Comparison of ENCODE assay signal across 16 cellular contexts in genomic region chr1:154787171-154787570, GRCh38.
DNase-seq lines count a peak whose midpoint lies in the region; ATAC-seq and TF ChIP-seq lines count a peak whose summit lies in the region.
"Had no signal": no experiment of that assay in that cellular context is flagged by ENCODE, and none has a peak within 500 bp of the region (broad histone marks: within the 10 kb centered on the region; RNA-seq: fewer than 3 reads in every experiment).

No MANE protein-coding gene starts in this region.

- H3K4me2 ChIP-seq in KMS-11: peak overlapping the region; percentile 67; the same call in 1 of the 2 replicates

- POLR2A ChIA-PET in CD4-positive, alpha-beta T cell (lab: Charles Lee): no interaction called here

- no peaks in the 10 kb centered on the region for H4K20me1 ChIP-seq in KMS-11 (ENCODE audit: insufficient read depth)

- H3K4me3 Mint-ChIP-seq in CD4-positive, alpha-beta T cell: no peak overlapping the region
- no peak overlapping the region for H3K4me3 Mint-ChIP-seq in progenitor cell of endocrine pancreas (ENCODE audit: low read depth)

- no peak overlapping the region for H3K27ac ChIP-seq in CD4-positive, alpha-beta T cell (ENCODE audit: low read depth, low read length)
- peak overlapping the region; percentile 69; the same call in 1 of the 2 replicates for H3K27ac ChIP-seq in KMS-11
- peak overlapping the region; percentile 13 for H3K27ac ChIP-seq in caudate nucleus (ENCODE audit: low read depth, low read length)
- H3K27ac ChIP-seq: SK-N-MC had no signal

- no peak overlapping the region for H3K4me3 ChIP-seq in KMS-11 (IDR thresholded peaks at IDR 0.05; ENCODE audit: insufficient read depth, low read depth, low read length)
- H3K4me3 ChIP-seq: K562, SK-N-MC had no signal

- H3K9me3 Mint-ChIP-seq in CD4-positive, alpha-beta T cell: no peaks in the 10 kb centered on the region
- H3K9me3 Mint-ChIP-seq in progenitor cell of endocrine pancreas (ENCODE audit: low read depth): no peaks in the 10 kb centered on the region

- H3K36me3 Mint-ChIP-seq in CD4-positive, alpha-beta T cell (ENCODE audit: low read depth): no peaks in the 10 kb centered on the region
- H3K36me3 Mint-ChIP-seq in progenitor cell of endocrine pancreas (ENCODE audit: insufficient read depth): no peaks in the 10 kb centered on the region

- CTCF ChIA-PET in CD4-positive, alpha-beta T cell (lab: Charles Lee): interaction anchor here (1.6 kb wide), 1 partner anchor 27 kb away, joined by 3 read pairs; no protein-coding TSS in a partner anchor

- intact Hi-C loops in CD4-positive, alpha-beta T cell (cut with DNase I, micrococcal nuclease): no loop called here

- H3K4me1 Mint-ChIP-seq in CD4-positive, alpha-beta T cell (ENCODE audit: low read depth): peaks cover 50% of the 10 kb centered on the region
- peaks cover 33% of the 10 kb centered on the region for H3K4me1 Mint-ChIP-seq in progenitor cell of endocrine pancreas (ENCODE audit: low read depth)

- no peak for DNase-seq in CD4-positive, alpha-beta T cell
- DNase-seq in caudate nucleus (lab: John Stamatoyannopoulos, UW) (no peak), progenitor cell of endocrine pancreas (ENCODE audit: low spot score, unreplicated experiment) (no peak), A172 (ENCODE audit: low spot score) (no peak), NCI-H345 (lab: John Stamatoyannopoulos, UW) (no peak)
- DNase-seq: AML-193, Caco-2, GDM1, NCI-H1105 treated with DMSO at 0.1 percent for 48 hours, NCI-H1694, NCI-H2081 treated with DMSO at 0.1 percent for 48 hours, SHP77 had no signal

- no peak for TF ChIP-seq CTCF in CD4-positive, alpha-beta T cell (IDR thresholded peaks at IDR 0.05)
- TF ChIP-seq CTCF in KMS-11 (conservative IDR thresholded peaks at IDR 0.05; ENCODE audit: low read depth, low read length) (no peak), progenitor cell of endocrine pancreas (IDR thresholded peaks at IDR 0.05; ENCODE audit: unreplicated experiment) (no peak)

- no peak overlapping the region for H3K9ac ChIP-seq in KMS-11

- H2AFZ ChIP-seq in KMS-11 (ENCODE audit: low read depth): no peak overlapping the region

- H3K9me3 ChIP-seq in CD4-positive, alpha-beta T cell (ENCODE audit: control insufficient read depth, low read length): no peaks in the 10 kb centered on the region
- H3K9me3 ChIP-seq: Caco-2 had no signal

- peaks cover 96% of the 10 kb centered on the region for H3K4me1 ChIP-seq in KMS-11 (ENCODE audit: low read depth, poor library complexity, severe bottlenecking)

- H3K27me3 ChIP-seq in CD4-positive, alpha-beta T cell (ENCODE audit: control insufficient read depth, insufficient read depth, low read length): no peaks in the 10 kb centered on the region
- H3K27me3 ChIP-seq in KMS-11 (ENCODE audit: insufficient read depth, low read depth): no peaks in the 10 kb centered on the region

- peak overlapping the region; percentile 89 for H3K27ac Mint-ChIP-seq in CD4-positive, alpha-beta T cell
- peak overlapping the region; percentile 50 for H3K27ac Mint-ChIP-seq in progenitor cell of endocrine pancreas

- H3K36me3 ChIP-seq in KMS-11 (ENCODE audit: insufficient read depth): no peaks in the 10 kb centered on the region

- no peak for ATAC-seq in CD4-positive, alpha-beta T cell (ENCODE audit: poor library complexity)
- ATAC-seq in HG03521 (IDR thresholded peaks at IDR 0.05; ENCODE audit: unreplicated experiment): no peak
- ATAC-seq: K562 had no signal

- H3K79me2 ChIP-seq in KMS-11 (ENCODE audit: insufficient read depth, low read depth): no peaks in the 10 kb centered on the region

- H3K27me3 Mint-ChIP-seq in CD4-positive, alpha-beta T cell: no peaks in the 10 kb centered on the region
- peaks cover 20% of the 10 kb centered on the region for H3K27me3 Mint-ChIP-seq in progenitor cell of endocrine pancreas
